16 cellular contexts compared by ENCODE assay signal in genomic region chr3:179687967-179688535, GRCh38.
"Had no signal": no experiment of that assay in that cellular context is flagged by ENCODE, and none has a peak within 500 bp of the region (broad histone marks: within the 10 kb centered on the region; RNA-seq: fewer than 3 reads in every experiment).

No MANE protein-coding gene starts in this region.

- H3K4me3 ChIP-seq: adrenal gland, gastroesophageal sphincter, heart right ventricle, upper lobe of right lung had no signal

- H3K4me3 Mint-ChIP-seq: activated CD4-positive, alpha-beta T cell treated with anti-CD3 and anti-CD28 coated beads, Interleukin-2, amount 10 ng/mL, durations not matched to agents 24 days and 14 days; activated naive CD4-positive, alpha-beta T cell treated with anti-CD3 and anti-CD28 coated beads, Interleukin-2, amount 50 U/mL, for 24 hours; activated T-cell treated with anti-CD3 and anti-CD28 coated beads, Interleukin-2, amount 50 U/mL, for 24 hours; effector memory CD8-positive, alpha-beta T cell; natural killer cell treated with Interleukin-12 subunit alpha and Interleukin-12 subunit beta and Interleukin-15 and Interleukin-18, amount 100 ng/mL, for 72 hours had no signal

- H3K36me3 Mint-ChIP-seq: natural killer cell treated with Interleukin-12 subunit alpha and Interleukin-12 subunit beta and Interleukin-15 and Interleukin-18, amount 100 ng/mL, for 72 hours had no signal

- H3K27ac ChIP-seq: adrenal gland, gastroesophageal sphincter, heart right ventricle, upper lobe of right lung had no signal

- ATAC-seq: effector memory CD8-positive, alpha-beta T cell; gastroesophageal sphincter; heart right ventricle; upper lobe of right lung had no signal

- H3K9me3 Mint-ChIP-seq: activated CD4-positive, alpha-beta T cell treated with anti-CD3 and anti-CD28 coated beads, Interleukin-2, amount 10 ng/mL, durations not matched to agents 24 days and 14 days; activated naive CD4-positive, alpha-beta T cell treated with anti-CD3 and anti-CD28 coated beads, Interleukin-2, amount 50 U/mL, for 24 hours; activated T-cell treated with anti-CD3 and anti-CD28 coated beads, Interleukin-2, amount 50 U/mL, for 24 hours; effector memory CD8-positive, alpha-beta T cell; natural killer cell treated with Interleukin-12 subunit alpha and Interleukin-12 subunit beta and Interleukin-15 and Interleukin-18, amount 100 ng/mL, for 72 hours had no signal

- DNase-seq: activated CD4-positive, alpha-beta T cell treated with anti-CD3 and anti-CD28 coated beads, Interleukin-2, amount 10 ng/mL, durations not matched to agents 24 days and 14 days; activated effector memory CD4-positive, alpha-beta T cell treated with anti-CD3 and anti-CD28 coated beads, Interleukin-2, amount 50 U/mL, for 16 hours; activated T-cell treated with anti-CD3 and anti-CD28 coated beads, Interleukin-2, amount 50 U/mL, for 24 hours; adrenal gland; dermis blood vessel endothelial cell; effector memory CD8-positive, alpha-beta T cell; erythroblast; heart right ventricle; mesendoderm; retina; stimulated activated CD4-positive, alpha-beta T cell treated with anti-CD3 and anti-CD28 coated beads, Interleukin-4, amount 100 ng/mL, for 24 hours; stimulated activated naive CD4-positive, alpha-beta T cell treated with Interleukin-2 at 50 U/mL for 16 hours; upper lobe of right lung had no signal

- H3K9me3 ChIP-seq: adrenal gland, gastroesophageal sphincter, heart right ventricle, upper lobe of right lung had no signal

- H3K27ac Mint-ChIP-seq: activated CD4-positive, alpha-beta T cell treated with anti-CD3 and anti-CD28 coated beads, Interleukin-2, amount 10 ng/mL, durations not matched to agents 24 days and 14 days; activated naive CD4-positive, alpha-beta T cell treated with anti-CD3 and anti-CD28 coated beads, Interleukin-2, amount 50 U/mL, for 24 hours; natural killer cell treated with Interleukin-12 subunit alpha and Interleukin-12 subunit beta and Interleukin-15 and Interleukin-18, amount 100 ng/mL, for 72 hours had no signal

- H3K4me1 Mint-ChIP-seq: activated naive CD4-positive, alpha-beta T cell treated with anti-CD3 and anti-CD28 coated beads, Interleukin-2, amount 50 U/mL, for 24 hours had no signal

- H3K36me3 ChIP-seq: adrenal gland had no signal

- H3K27me3 Mint-ChIP-seq: activated CD4-positive, alpha-beta T cell treated with anti-CD3 and anti-CD28 coated beads, Interleukin-2, amount 10 ng/mL, durations not matched to agents 24 days and 14 days; activated naive CD4-positive, alpha-beta T cell treated with anti-CD3 and anti-CD28 coated beads, Interleukin-2, amount 50 U/mL, for 24 hours; activated T-cell treated with anti-CD3 and anti-CD28 coated beads, Interleukin-2, amount 50 U/mL, for 24 hours; effector memory CD8-positive, alpha-beta T cell; natural killer cell treated with Interleukin-12 subunit alpha and Interleukin-12 subunit beta and Interleukin-15 and Interleukin-18, amount 100 ng/mL, for 72 hours had no signal

- H3K27me3 ChIP-seq: adrenal gland, gastroesophageal sphincter, heart right ventricle, upper lobe of right lung had no signal
